In the genomic region with DNA sequence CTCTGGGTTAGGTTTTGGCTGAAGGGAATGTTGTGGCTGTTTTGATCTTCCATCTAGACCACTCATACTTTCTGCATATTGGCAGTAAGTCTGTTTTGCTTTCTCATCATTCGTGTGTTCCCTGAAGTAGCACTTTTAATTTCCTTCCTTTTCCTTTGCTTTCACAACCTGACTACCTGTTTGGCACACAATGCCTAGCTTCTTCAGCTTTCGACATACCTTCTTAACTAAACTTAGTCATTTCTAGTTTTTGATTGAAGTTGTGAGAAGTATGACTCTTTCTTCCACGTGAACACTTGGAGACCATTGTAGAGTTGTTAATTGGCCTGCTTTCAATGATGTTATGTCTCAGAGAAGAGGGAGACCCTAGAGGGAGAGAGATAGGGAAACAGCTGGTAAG, we compare ENCODE assay signal across 32 cellular contexts.
"Had no signal": no experiment of that assay in that cellular context is flagged by ENCODE, and none has a peak within 500 bp of the region (broad histone marks: within the 10 kb centered on the region; RNA-seq: fewer than 3 reads in every experiment).

No MANE protein-coding gene starts in this region.

- H3K9me3 ChIP-seq: adrenal gland, body of pancreas, breast epithelium had no signal

- FAIRE-seq: TTC549 had no signal

- H3K27ac ChIP-seq: adrenal gland, body of pancreas, brain microvascular endothelial cell, breast epithelium, VCaP had no signal

- H3K27me3 ChIP-seq: adrenal gland, body of pancreas, brain microvascular endothelial cell, breast epithelium had no signal

- DNase-seq: activated B cell treated with CpG ODN at 0.5 μM for 24 hours; activated CD4-positive, alpha-beta memory T cell treated with anti-CD3 and anti-CD28 coated beads for 36 hours; activated CD4-positive, alpha-beta T cell treated with anti-CD3 and anti-CD28 coated beads for 4 hours; activated CD4-positive, alpha-beta T cell treated with anti-CD3 and anti-CD28 coated beads, Interleukin-2, amount 10 ng/mL, durations not matched to agents 24 days and 14 days; activated CD4-positive, alpha-beta T cell treated with anti-CD3 and anti-CD28 coated beads, Interleukin-2, amount 50 U/mL, for 1 hour; activated CD4-positive, alpha-beta T cell treated with anti-CD3 and anti-CD28 coated beads, Interleukin-2, amount 50 U/mL, for 4 hours; activated CD4-positive, CD25-positive, alpha-beta regulatory T cell treated with anti-CD3 and anti-CD28 coated beads, Interleukin-2, amount 50 U/mL, for 72 hours; activated CD8-positive, alpha-beta memory T cell treated with anti-CD3 and anti-CD28 coated beads, Interleukin-2, amount 50 U/mL, for 4 hours; activated CD8-positive, alpha-beta T cell treated with anti-CD3 and anti-CD28 coated beads for 36 hours; activated effector memory CD4-positive, alpha-beta T cell treated with anti-CD3 and anti-CD28 coated beads, Interleukin-2, amount 50 U/mL, for 16 hours; activated gamma-delta T cell treated with Interleukin-2 at 50 U/mL for 16 hours; activated naive CD4-positive, alpha-beta T cell; activated naive CD4-positive, alpha-beta T cell treated with anti-CD3 and anti-CD28 coated beads for 36 hours; activated naive CD4-positive, alpha-beta T cell treated with anti-CD3 and anti-CD28 coated beads, Interleukin-2, amount 50 U/mL, for 16 hours; activated naive CD8-positive, alpha-beta T cell treated with anti-CD3 and anti-CD28 coated beads for 36 hours; activated T-cell treated with anti-CD3 and anti-CD28 coated beads for 4 hours; activated T-cell treated with anti-CD3 and anti-CD28 coated beads, Interleukin-2, amount 50 U/mL, for 1 hour; activated T-cell treated with anti-CD3 and anti-CD28 coated beads, Interleukin-2, amount 50 U/mL, for 4 hours; activated T-cell treated with anti-CD3 and anti-CD28 coated beads, Interleukin-2, amount 50 U/mL, for 72 hours; adrenal gland; amniotic stem cell; aorta; body of pancreas; brain microvascular endothelial cell; central memory CD4-positive, alpha-beta T cell; T-helper 1 cell; T-helper 2 cell; T-helper 9 cell had no signal

- H3K4me3 ChIP-seq: adrenal gland, body of pancreas, breast epithelium had no signal

- ATAC-seq: activated CD8-positive, alpha-beta T cell treated with anti-CD3 and anti-CD28 coated beads for 36 hours; activated T-cell treated with anti-CD3 and anti-CD28 coated beads, Interleukin-2, amount 50 U/mL, for 4 hours; activated T-cell treated with anti-CD3 and anti-CD28 coated beads, Interleukin-2, amount 50 U/mL, for 72 hours; activated T-helper 17 cell treated with anti-CD3 and anti-CD28 coated beads, Interleukin-2, amount 50 U/mL, for 72 hours; body of pancreas had no signal

- H3K4me1 ChIP-seq: adrenal gland, body of pancreas, breast epithelium had no signal

- H3K36me3 ChIP-seq: adrenal gland, brain microvascular endothelial cell, breast epithelium had no signal
